In the genomic region with DNA sequence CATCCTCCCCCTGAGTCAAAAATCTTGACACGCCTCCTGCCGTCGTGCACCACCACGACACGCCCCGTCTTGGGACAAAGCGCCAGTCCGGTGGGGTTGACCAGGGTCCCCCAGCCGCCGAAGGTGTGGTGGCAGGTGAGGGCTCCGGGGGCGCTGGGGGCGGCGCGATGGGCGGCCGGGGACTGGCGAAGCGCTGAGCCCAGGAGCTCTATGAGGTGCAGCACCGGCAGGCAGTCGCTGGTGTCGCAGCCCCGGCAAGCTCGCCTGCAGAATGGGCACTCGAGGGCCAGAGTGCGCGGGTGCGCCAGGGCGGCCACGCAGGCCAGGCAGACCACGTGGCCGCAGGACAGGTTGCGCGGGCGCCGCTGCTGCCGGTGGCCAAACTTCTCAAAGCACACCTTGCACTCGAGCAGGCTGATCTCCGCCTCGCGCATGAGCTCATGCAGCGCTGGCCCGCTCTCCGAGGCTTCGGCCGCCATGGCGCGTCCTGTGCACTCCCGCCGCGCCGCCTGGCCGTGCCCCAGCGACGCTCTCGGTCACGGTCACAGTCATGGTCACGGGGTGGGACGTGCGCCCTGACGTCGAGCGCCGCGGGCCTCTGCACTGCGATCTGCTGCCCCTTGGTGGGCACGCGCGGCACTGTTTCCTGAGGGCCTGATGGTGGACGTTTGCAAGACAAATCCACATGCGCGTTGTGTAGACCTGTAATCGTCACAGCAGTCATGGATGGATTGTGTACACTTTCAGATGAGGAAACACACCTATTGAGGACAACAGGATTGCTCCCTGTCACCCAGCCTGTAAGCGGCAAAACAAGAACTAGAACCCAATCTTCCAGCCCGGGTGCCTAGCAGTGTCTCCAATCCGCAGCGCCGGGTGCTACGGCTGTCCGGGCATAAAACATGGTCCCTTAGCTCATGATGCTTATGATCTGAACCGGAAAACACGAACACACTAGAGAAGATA, we compare ENCODE assay signal across 8 cellular contexts.
DNase-seq lines count a peak whose midpoint lies in the region; ATAC-seq lines count a peak whose summit lies in the region.

Gene NHLRC1 (minus strand): TSS at position 550 of the 966 bp plus-strand sequence. CDS start 71 bp downstream, at position 479.

- DNase-seq in NCI-H2107 (lab: John Stamatoyannopoulos, UW) (peak; percentile 32), NCI-H2107 treated with DMSO at 0.1 percent for 48 hours (lab: John Stamatoyannopoulos, UW; ENCODE audit: unreplicated experiment) (no peak), NCI-H524 treated with DMSO at 0.1 percent for 48 hours (lab: John Stamatoyannopoulos, UW) (peak; percentile 67), activated T-cell treated with anti-CD3 and anti-CD28 coated beads for 1 hour (ENCODE audit: low read depth) (peak; percentile 57), epidermal melanocyte (ENCODE audit: insufficient read length, low spot score) (peak; percentile 51), midbrain (lab: John Stamatoyannopoulos, UW) (peak; percentile 92)
- peak; percentile 41 for DNase-seq in stimulated activated CD8-positive, alpha-beta memory T cell treated with anti-CD3 and anti-CD28 coated beads, Interleukin-15, amount 100 ng/mL, for 24 hours (ENCODE audit: low read depth)

- ATAC-seq in HG03097 (IDR thresholded peaks at IDR 0.05; ENCODE audit: low FRiP score, unreplicated experiment), result peak; percentile 99
